28 cellular contexts compared by ENCODE assay signal in the genomic region with DNA sequence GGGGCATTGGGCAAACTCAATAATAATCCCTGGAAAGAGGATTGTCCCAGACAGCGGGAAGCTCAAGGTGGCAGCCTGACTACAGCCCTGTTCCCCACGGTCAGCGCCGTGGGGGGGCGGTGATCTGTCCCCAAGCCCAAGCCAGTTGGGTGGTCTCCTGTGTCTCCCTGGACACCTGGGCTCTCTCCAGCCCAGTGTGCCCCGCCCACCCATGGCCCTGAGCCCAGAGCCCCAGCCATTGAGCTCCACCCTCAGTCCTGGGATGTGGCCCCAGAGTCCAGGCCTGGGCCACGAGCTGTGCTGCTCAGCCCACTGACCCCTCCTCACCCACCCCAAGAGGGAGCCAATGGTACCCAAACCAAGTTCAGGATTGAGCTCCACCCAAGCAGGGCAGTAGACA. TPM values are rescaled to one million over a fixed set of nuclear protein-coding genes. Genes with fewer than 3 reads are reported as not detected.
DNase-seq lines count a peak whose midpoint lies in the region; ATAC-seq and TF ChIP-seq lines count a peak whose summit lies in the region.
"Had no signal": no experiment of that assay in that cellular context is flagged by ENCODE, and none has a peak within 500 bp of the region (broad histone marks: within the 10 kb centered on the region; RNA-seq: fewer than 3 reads in every experiment).

No MANE protein-coding gene starts in this region.

- peak in 1 of 4 donors; percentile 13 for ATAC-seq in heart left ventricle
- peak in 1 of 2 donors; percentile 13 for ATAC-seq in right cardiac atrium
- ATAC-seq: activated CD4-positive, alpha-beta T cell treated with anti-CD3 and anti-CD28 coated beads for 36 hours; activated CD8-positive, alpha-beta T cell treated with anti-CD3 and anti-CD28 coated beads, Interleukin-2, amount 10 ng/mL, durations not matched to agents 7 days and 5 days; activated naive CD4-positive, alpha-beta T cell treated with anti-CD3 and anti-CD28 coated beads, Interleukin-2, amount 50 U/mL, for 72 hours; esophagus mucosa; gastroesophageal sphincter; HCT116; mucosa of descending colon; stimulated activated naive CD8-positive, alpha-beta T cell treated with anti-CD3 and anti-CD28 coated beads, Interleukin-15, Interleukin-2, amounts not matched to agents 100 U/mL and 50 U/mL, for 24 hours had no signal

- H3K4me1 ChIP-seq in heart left ventricle (peaks cover 0 to 37% (median 15%) of the 10 kb centered on the region in 12 donors), right atrium auricular region (peaks cover 0 to 35% of the 10 kb centered on the region in 2 donors), right cardiac atrium (ENCODE audit: control insufficient read depth, insufficient read depth, low read length) (no peaks in the 10 kb centered on the region), uterus (peaks cover 13 to 18% of the 10 kb centered on the region in 2 donors)
- H3K4me1 ChIP-seq: right lobe of liver had no signal

- TF ChIP-seq POLR2A in heart left ventricle (IDR thresholded peaks at IDR 0.05) (no peak), uterus (IDR thresholded peaks at IDR 0.05) (no peak)

- 74 to 80% (median 78%) methylated on average over 5 to 7 of the region's 7 CpGs for WGBS in heart left ventricle, 4 donors
- WGBS in right cardiac atrium, result 79% methylated on average over 7 of the region's 7 CpGs

- H3K27me3 ChIP-seq in heart left ventricle, result no peaks in the 10 kb centered on the region
- no peaks in the 10 kb centered on the region for H3K27me3 ChIP-seq in right atrium auricular region
- no peaks in the 10 kb centered on the region for H3K27me3 ChIP-seq in right cardiac atrium (ENCODE audit: control insufficient read depth, insufficient read depth)
- no peaks in the 10 kb centered on the region for H3K27me3 ChIP-seq in uterus
- H3K27me3 ChIP-seq: gastroesophageal sphincter, neural progenitor cell, right lobe of liver had no signal

- TF ChIP-seq CTCF in heart left ventricle (IDR thresholded peaks at IDR 0.05) (no peak), right atrium auricular region (IDR thresholded peaks at IDR 0.05) (no peak), nephron progenitor cell (IDR thresholded peaks at IDR 0.05) (no peak), uterus (IDR thresholded peaks at IDR 0.05) (no peak)

- H3K9me3 Mint-ChIP-seq in nephron progenitor cell, result no peaks in the 10 kb centered on the region
- H3K9me3 Mint-ChIP-seq: activated naive CD4-positive, alpha-beta T cell treated with anti-CD3 and anti-CD28 coated beads, Interleukin-2, amount 50 U/mL, for 72 hours; CD8-positive, alpha-beta memory T cell; dendritic cell treated with granulocyte-macrophage colony-stimulating factor and Interleukin-4, amounts not matched to agents 40 ng/mL and 50 ng/mL, for 4 days; endodermal cell; neural progenitor cell had no signal

- H3K36me3 ChIP-seq in heart left ventricle (peaks cover 0 to 99% (median 84%) of the 10 kb centered on the region in 9 donors), right atrium auricular region (peaks cover 88% of the 10 kb centered on the region), uterus (no peaks in the 10 kb centered on the region)
- H3K36me3 ChIP-seq: neural progenitor cell had no signal

- no peaks in the 10 kb centered on the region for H3K27me3 Mint-ChIP-seq in nephron progenitor cell (ENCODE audit: low read depth, poor library complexity)
- H3K27me3 Mint-ChIP-seq: activated CD4-positive, alpha-beta T cell treated with anti-CD3 and anti-CD28 coated beads for 36 hours; CD8-positive, alpha-beta memory T cell; dendritic cell treated with granulocyte-macrophage colony-stimulating factor and Interleukin-4, amounts not matched to agents 40 ng/mL and 50 ng/mL, for 4 days had no signal

- peak overlapping the region in 6 of 12 donors; percentile 14 to 82 (median 58) for H3K27ac ChIP-seq in heart left ventricle
- H3K27ac ChIP-seq in right atrium auricular region, result no peak overlapping the region
- H3K27ac ChIP-seq in right cardiac atrium (ENCODE audit: low read length), result no peak overlapping the region
- peak overlapping the region; percentile 79 to 81 for H3K27ac ChIP-seq in uterus
- H3K27ac ChIP-seq: right lobe of liver had no signal

- H3K9me3 ChIP-seq in heart left ventricle (no peaks in the 10 kb centered on the region), right atrium auricular region (no peaks in the 10 kb centered on the region), right cardiac atrium (ENCODE audit: control insufficient read depth, low read length) (no peaks in the 10 kb centered on the region), uterus (no peaks in the 10 kb centered on the region)
- H3K9me3 ChIP-seq: gastroesophageal sphincter, mucosa of descending colon, right lobe of liver had no signal

- H3K36me3 Mint-ChIP-seq in nephron progenitor cell (ENCODE audit: low read depth), result peaks cover 34% of the 10 kb centered on the region
- H3K36me3 Mint-ChIP-seq: activated naive CD4-positive, alpha-beta T cell treated with anti-CD3 and anti-CD28 coated beads, Interleukin-2, amount 50 U/mL, for 72 hours; neural progenitor cell had no signal

- intact Hi-C loops in heart left ventricle (cut with DNase I), result no loop called here
- intact Hi-C loops in right cardiac atrium (cut with DNase I), result no loop called here
- intact Hi-C loops in uterus (cut with DNase I; ENCODE audit: low total_unique reads), result no loop called here

- DNase-seq in heart left ventricle, result no peak
- DNase-seq in right atrium auricular region (ENCODE audit: low spot score), result no peak
- DNase-seq in right cardiac atrium, result peak in 2 of 3 donors; percentile 75 to 81
- no peak for DNase-seq in nephron progenitor cell
- DNase-seq in uterus, result peak in 1 of 2 donors; percentile 46
- DNase-seq in NCI-H1105 (lab: John Stamatoyannopoulos, UW), result no peak
- DNase-seq in NCI-H2081 treated with DMSO at 0.1 percent for 48 hours (lab: John Stamatoyannopoulos, UW), result no peak
- DNase-seq in NCI-H1417 (lab: John Stamatoyannopoulos, UW), result no peak
- DNase-seq: activated CD4-positive, alpha-beta T cell treated with anti-CD3 and anti-CD28 coated beads for 36 hours; activated CD8-positive, alpha-beta T cell treated with anti-CD3 and anti-CD28 coated beads, Interleukin-2, amount 10 ng/mL, durations not matched to agents 7 days and 5 days; caudate nucleus; CD8-positive, alpha-beta memory T cell; DMS153; endodermal cell; GDM1; KG1; mucosa of descending colon; NCI-H1436; NCI-H446 treated with DMSO at 0.1 percent for 48 hours; right lobe of liver; stimulated activated CD4-positive, alpha-beta T cell treated with anti-CD3 and anti-CD28 coated beads, Interleukin-4, amount 100 ng/mL, for 4 hours; stimulated activated naive CD8-positive, alpha-beta T cell treated with anti-CD3 and anti-CD28 coated beads, Interleukin-15, Interleukin-2, amounts not matched to agents 100 U/mL and 50 U/mL, for 24 hours had no signal

- H3K4me3 ChIP-seq in heart left ventricle (peak overlapping the region in 10 of 12 donors; percentile 10 to 57 (median 37)), right atrium auricular region (peak overlapping the region in 1 of 2 donors; percentile 25), right cardiac atrium (ENCODE audit: low read length) (no peak overlapping the region), uterus (no peak overlapping the region)
- H3K4me3 ChIP-seq: mucosa of descending colon, neural progenitor cell, right lobe of liver had no signal

- peak overlapping the region; percentile 57 for H3K4me3 Mint-ChIP-seq in nephron progenitor cell
- H3K4me3 Mint-ChIP-seq: activated CD4-positive, alpha-beta T cell treated with anti-CD3 and anti-CD28 coated beads for 36 hours; activated CD8-positive, alpha-beta T cell treated with anti-CD3 and anti-CD28 coated beads, Interleukin-2, amount 10 ng/mL, durations not matched to agents 7 days and 5 days; CD8-positive, alpha-beta memory T cell; dendritic cell treated with granulocyte-macrophage colony-stimulating factor and Interleukin-4, amounts not matched to agents 40 ng/mL and 50 ng/mL, for 4 days; endodermal cell; neural progenitor cell had no signal

- peaks cover 51% of the 10 kb centered on the region for H3K4me1 Mint-ChIP-seq in nephron progenitor cell
- H3K4me1 Mint-ChIP-seq: activated CD4-positive, alpha-beta T cell treated with anti-CD3 and anti-CD28 coated beads for 36 hours had no signal

- peak overlapping the region; percentile 91 for H3K27ac Mint-ChIP-seq in nephron progenitor cell
- H3K27ac Mint-ChIP-seq: activated CD4-positive, alpha-beta T cell treated with anti-CD3 and anti-CD28 coated beads for 36 hours; activated CD8-positive, alpha-beta T cell treated with anti-CD3 and anti-CD28 coated beads, Interleukin-2, amount 10 ng/mL, durations not matched to agents 7 days and 5 days; dendritic cell treated with granulocyte-macrophage colony-stimulating factor and Interleukin-4, amounts not matched to agents 40 ng/mL and 50 ng/mL, for 4 days had no signal

RNA-seq across cellular contexts. Expression of a gene that starts 27.9 kb away (rescaled TPM):
- total RNA-seq in heart left ventricle (10 to 100 TPM; 16.8 to 53.7 (median 23.7) TPM), right atrium auricular region (10 to 100 TPM; 23.1 to 34.2 TPM), right cardiac atrium (10 to 100 TPM; 32.1 to 43.9 (median 37.0) TPM), uterus (100 to 1,000 TPM in 2 of 4 donors, 10 to 100 TPM in 2; 13.8 to 185 (median 94.2) TPM)
- polyA plus RNA-seq in heart left ventricle (10 to 100 TPM; 23.2 to 24.1 TPM), right cardiac atrium (43.1 TPM)

RNA-seq across cellular contexts. Expression of a gene that starts 50.1 kb away (rescaled TPM):
- total RNA-seq in heart left ventricle (100 to 1,000 TPM in 2 of 9 donors, 10 to 100 TPM in 7; 35.4 to 116 (median 44.0) TPM), right atrium auricular region (10 to 100 TPM; 74.0 to 83.8 TPM), right cardiac atrium (10 to 100 TPM; 51.8 to 62.5 (median 59.5) TPM), uterus (100 to 1,000 TPM in 1 of 4 donors, 10 to 100 TPM in 3; 21.3 to 222 (median 70.4) TPM)
- polyA plus RNA-seq in heart left ventricle (10 to 100 TPM; 37.7 to 42.0 TPM), right cardiac atrium (41.2 TPM)

Comparison
In these comparisons a context has a peak if more than half of its experiments do, and no peak if none do; other contexts are left out.
1. DNase-seq: peak in right cardiac atrium (2 of 3); none in heart left ventricle (0 of 5), right atrium auricular region (single experiment), nephron progenitor cell (single experiment), NCI-H1105 (single experiment), NCI-H2081 treated with DMSO at 0.1 percent for 48 hours (single experiment) and NCI-H1417 (0 of 3).
2. H3K4me3 ChIP-seq: peak in heart left ventricle (10 of 12); none in right cardiac atrium (single experiment) and uterus (0 of 2).
3. H3K27ac ChIP-seq: peak in uterus (2 of 2); none in right atrium auricular region (0 of 2) and right cardiac atrium (single experiment).